Comparison of ENCODE assay signal across 9 cellular contexts in genomic region chr22:20565079-20565734, GRCh38. TPM values are rescaled to one million over a fixed set of nuclear protein-coding genes. Genes with fewer than 3 reads are reported as not detected.
DNase-seq lines count a peak whose midpoint lies in the region; TF ChIP-seq lines count a peak whose summit lies in the region.
"Had no signal": no experiment of that assay in that cellular context is flagged by ENCODE, and none has a peak within 500 bp of the region (broad histone marks: within the 10 kb centered on the region; RNA-seq: fewer than 3 reads in every experiment).

No MANE protein-coding gene starts in this region.

- H3K27ac ChIP-seq in endodermal cell (ENCODE audit: low read depth, low read length), result no peak overlapping the region
- peak overlapping the region in 2 of 4 donors; percentile 15 to 75 for H3K27ac ChIP-seq in sigmoid colon
- H3K27ac ChIP-seq: neural progenitor cell had no signal

- peak; percentile 24 for DNase-seq in HFFc6
- no peak for DNase-seq in T-helper 2 cell treated with Interferon-gamma antibody and Interleukin-4, amounts not matched to agents 5 μg/mL and 100 μg/mL, for 36 hours (ENCODE audit: low spot score)
- no peak for DNase-seq in endodermal cell
- peak; percentile 46 for DNase-seq in sigmoid colon
- no peak for DNase-seq in lower leg skin (ENCODE audit: low spot score in 2 of 2)
- no peak for DNase-seq in inferior parietal cortex (ENCODE audit: extremely low spot score)
- no peak for DNase-seq in EL
- DNase-seq: GOT3 had no signal

- H3K4me3 Mint-ChIP-seq in HFFc6 (peak overlapping the region; percentile 39; the same call in 1 of the 2 replicates), endodermal cell (no peak overlapping the region)
- H3K4me3 Mint-ChIP-seq in T-helper 2 cell treated with Interferon-gamma antibody and Interleukin-4, amounts not matched to agents 5 μg/mL and 100 μg/mL, for 36 hours, result no peak overlapping the region
- H3K4me3 Mint-ChIP-seq: neural progenitor cell had no signal

- H3K4me3 ChIP-seq in endodermal cell (ENCODE audit: low read length), result no peak overlapping the region
- no peak overlapping the region for H3K4me3 ChIP-seq in sigmoid colon
- H3K4me3 ChIP-seq in lower leg skin (ENCODE audit: low read depth, poor library complexity, severe bottlenecking), result no peak overlapping the region
- H3K4me3 ChIP-seq: neural progenitor cell had no signal

- H3K27me3 ChIP-seq in endodermal cell (ENCODE audit: control insufficient read depth, insufficient read depth, low read length, poor library complexity, severe bottlenecking), result no peaks in the 10 kb centered on the region
- no peaks in the 10 kb centered on the region for H3K27me3 ChIP-seq in sigmoid colon
- H3K27me3 ChIP-seq: neural progenitor cell had no signal

- H3K36me3 ChIP-seq in endodermal cell (ENCODE audit: control insufficient read depth, insufficient read depth, low read length) (peaks cover 83% of the 10 kb centered on the region), sigmoid colon (peaks cover 23 to 74% (median 37%) of the 10 kb centered on the region in 4 donors)
- H3K36me3 ChIP-seq: neural progenitor cell had no signal

- H3K9ac ChIP-seq in endodermal cell (ENCODE audit: extremely low read depth, low read length, poor library complexity, severe bottlenecking), result no peak overlapping the region
- H3K9ac ChIP-seq: neural progenitor cell had no signal

- intact Hi-C loops in sigmoid colon (cut with DNase I), result loop anchor here (5.0 kb wide), 1 partner anchor 132 kb away; no protein-coding TSS in a partner anchor
- intact Hi-C loops in lower leg skin (cut with DNase I; ENCODE audit: low total_unique reads), result no loop called here

- H3K27ac Mint-ChIP-seq in HFFc6 (peak overlapping the region; percentile 98), endodermal cell (peak overlapping the region; percentile 29)
- H3K27ac Mint-ChIP-seq in T-helper 2 cell treated with Interferon-gamma antibody and Interleukin-4, amounts not matched to agents 5 μg/mL and 100 μg/mL, for 36 hours, result peak overlapping the region; percentile 39
- H3K27ac Mint-ChIP-seq: neural progenitor cell had no signal

- no peak for TF ChIP-seq EP300 in sigmoid colon (IDR thresholded peaks at IDR 0.05)

- H3K27me3 Mint-ChIP-seq in HFFc6 (ENCODE audit: insufficient read depth), result peaks cover 13% of the 10 kb centered on the region
- no peaks in the 10 kb centered on the region for H3K27me3 Mint-ChIP-seq in T-helper 2 cell treated with Interferon-gamma antibody and Interleukin-4, amounts not matched to agents 5 μg/mL and 100 μg/mL, for 36 hours (ENCODE audit: low read depth)
- no peaks in the 10 kb centered on the region for H3K27me3 Mint-ChIP-seq in endodermal cell (ENCODE audit: insufficient read depth)

- H3K9me3 Mint-ChIP-seq in HFFc6 (no peaks in the 10 kb centered on the region), endodermal cell (no peaks in the 10 kb centered on the region)
- no peaks in the 10 kb centered on the region for H3K9me3 Mint-ChIP-seq in T-helper 2 cell treated with Interferon-gamma antibody and Interleukin-4, amounts not matched to agents 5 μg/mL and 100 μg/mL, for 36 hours
- H3K9me3 Mint-ChIP-seq: neural progenitor cell had no signal

- TF ChIP-seq POLR2A in sigmoid colon (IDR thresholded peaks at IDR 0.05) (no peak), lower leg skin (IDR thresholded peaks at IDR 0.05) (no peak)

- H3K4me1 Mint-ChIP-seq in HFFc6 (ENCODE audit: low read depth) (peaks cover 64% of the 10 kb centered on the region), endodermal cell (peaks cover 2% of the 10 kb centered on the region)
- peaks cover 72% of the 10 kb centered on the region for H3K4me1 Mint-ChIP-seq in T-helper 2 cell treated with Interferon-gamma antibody and Interleukin-4, amounts not matched to agents 5 μg/mL and 100 μg/mL, for 36 hours (ENCODE audit: low read depth)
- H3K4me1 Mint-ChIP-seq: neural progenitor cell had no signal

- H3K36me3 Mint-ChIP-seq in HFFc6 (ENCODE audit: low read depth), result peaks cover 55% of the 10 kb centered on the region
- H3K36me3 Mint-ChIP-seq in T-helper 2 cell treated with Interferon-gamma antibody and Interleukin-4, amounts not matched to agents 5 μg/mL and 100 μg/mL, for 36 hours (ENCODE audit: low read depth), result peaks cover 82% of the 10 kb centered on the region
- peaks cover 72% of the 10 kb centered on the region for H3K36me3 Mint-ChIP-seq in endodermal cell (ENCODE audit: low read depth)

- 87 to 93% methylated on average over 9 to 13 of the region's 13 CpGs for WGBS in endodermal cell (ENCODE audit: insufficient coverage in 1 of 2, insufficient read length in 1 of 2), 2 experiments
- 93 to 94% methylated on average over 13 of the region's 13 CpGs for WGBS in sigmoid colon, 2 donors
- WGBS in lower leg skin, 2 donors, result 89 to 91% methylated on average over 13 of the region's 13 CpGs

- TF ChIP-seq CTCF in HFFc6 (IDR thresholded peaks at IDR 0.05) (no peak), endodermal cell (conservative IDR thresholded peaks at IDR 0.05) (no peak), sigmoid colon (IDR thresholded peaks at IDR 0.05) (no peak), lower leg skin (IDR thresholded peaks at IDR 0.05) (no peak)

- H3K9me3 ChIP-seq in endodermal cell (ENCODE audit: control insufficient read depth, low read length), result no peaks in the 10 kb centered on the region
- H3K9me3 ChIP-seq in sigmoid colon, result no peaks in the 10 kb centered on the region

- H3K4me1 ChIP-seq in endodermal cell (ENCODE audit: control insufficient read depth, insufficient read depth, low read length) (no peaks in the 10 kb centered on the region), sigmoid colon (peaks cover 0 to 40% (median 36%) of the 10 kb centered on the region in 4 donors)
- H3K4me1 ChIP-seq: neural progenitor cell had no signal

RNA-seq across cellular contexts. Expression of gene MED15, which starts 57.8 kb away (rescaled TPM):
- 100 to 1,000 TPM; 128 to 148 (median 136) TPM for total RNA-seq in HFFc6 (2021; fragmentation: NEBNext Ultra II Directional; extraction: Animal tissue kit (Norgen Biotek cat#: 25700))
- total RNA-seq in endodermal cell, result 10 to 100 TPM; 61.4 to 62.7 TPM
- polyA plus RNA-seq in endodermal cell (2013, experiment 1 of 2), result 49.1 TPM
- polyA plus RNA-seq in endodermal cell (2013, experiment 2 of 2), result 45.9 TPM
- total RNA-seq in sigmoid colon, result 10 to 100 TPM; 26.4 to 75.3 (median 34.9) TPM
- 10 to 100 TPM; 25.8 to 86.8 (median 37.5) TPM for polyA plus RNA-seq in sigmoid colon
- total RNA-seq in lower leg skin, result 10 to 100 TPM; 40.3 to 69.6 (median 49.2) TPM

Comparison
In these comparisons a context has a peak if more than half of its experiments do, and no peak if none do; other contexts are left out.
1. DNase-seq: peak in HFFc6 (single experiment) and sigmoid colon (single experiment); none in T-helper 2 cell treated with Interferon-gamma antibody and Interleukin-4, amounts not matched to agents 5 μg/mL and 100 μg/mL, for 36 hours (single experiment), endodermal cell (single experiment), lower leg skin (0 of 2), inferior parietal cortex (single experiment) and EL (single experiment).
2. H3K27ac Mint-ChIP-seq: peak in every context shown above with its lines; median percentile 98 in HFFc6; 39 in T-helper 2 cell treated with Interferon-gamma antibody and Interleukin-4, amounts not matched to agents 5 μg/mL and 100 μg/mL, for 36 hours; 29 in endodermal cell.